Comparison of ENCODE assay signal across 8 cellular contexts in genomic region chr22:50190182-50190951, GRCh38. TPM values are rescaled to one million over a fixed set of nuclear protein-coding genes. Genes with fewer than 3 reads are reported as not detected.
DNase-seq lines count a peak whose midpoint lies in the region; ATAC-seq, FAIRE-seq and TF ChIP-seq lines count a peak whose summit lies in the region.

No MANE protein-coding gene starts in this region.

- peak; percentile 69 to 86 (median 80) for DNase-seq in CD4-positive, alpha-beta T cell
- DNase-seq in UCSD-AML1 (lab: John Stamatoyannopoulos, UW; ENCODE audit: unreplicated experiment) (peak; percentile 94), body of pancreas (peak; percentile 84 to 91 (median 88)), kidney (peak; percentile 96), frontal cortex (ENCODE audit: low spot score in 2 of 2) (no peak)
- DNase-seq in stimulated activated CD4-positive, alpha-beta T cell treated with anti-CD3 and anti-CD28 coated beads, Interleukin-2, amount 100 ng/mL, for 4 hours (ENCODE audit: low read depth) = peak; percentile 60

- H3K4me1 ChIP-seq in body of pancreas (peaks cover 75% of the 10 kb centered on the region), kidney (ENCODE audit: control insufficient read depth in 1 of 2, insufficient read depth in 1 of 2, low read depth in 1 of 2, low read length in 2 of 2) (peaks cover 4 to 26% of the 10 kb centered on the region in 2 donors)

- no peaks in the 10 kb centered on the region for H3K27me3 ChIP-seq in CD4-positive, alpha-beta T cell (ENCODE audit: control insufficient read depth, insufficient read depth, low read length)
- no peaks in the 10 kb centered on the region for H3K27me3 ChIP-seq in body of pancreas

- peak; percentile 70 for TF ChIP-seq CTCF in CD4-positive, alpha-beta T cell (IDR thresholded peaks at IDR 0.05)
- peak in 6 of 7 experiments; percentile 10 to 42 (median 34) for TF ChIP-seq CTCF in body of pancreas (IDR thresholded peaks at IDR 0.05)
- TF ChIP-seq CTCF in kidney (IDR thresholded peaks at IDR 0.05; ENCODE audit: borderline replicate concordance, extremely low read depth, insufficient read depth) = peak; percentile 53

- H3K4me3 Mint-ChIP-seq in CD4-positive, alpha-beta T cell = peak overlapping the region; percentile 86

- peak; percentile 47 for ATAC-seq in CD4-positive, alpha-beta T cell (ENCODE audit: poor library complexity)
- ATAC-seq in GM19395 (IDR thresholded peaks at IDR 0.05; ENCODE audit: unreplicated experiment) = peak; percentile 47
- ATAC-seq in body of pancreas = peak; percentile 71

- no peak for TF ChIP-seq EP300 in Ishikawa (IDR thresholded peaks at IDR 0.05; ENCODE audit: borderline replicate concordance)

- H3K9me3 ChIP-seq in CD4-positive, alpha-beta T cell (ENCODE audit: control insufficient read depth, low read length) = no peaks in the 10 kb centered on the region
- no peaks in the 10 kb centered on the region for H3K9me3 ChIP-seq in body of pancreas
- H3K9me3 ChIP-seq in kidney (ENCODE audit: control insufficient read depth in 1 of 2, low read length in 2 of 2) = no peaks in the 10 kb centered on the region

- WGBS in body of pancreas, 2 donors = 5% methylated on average over 43 of the region's 43 CpGs; no CpG with 5 or more reads in 1 of the 2 donors

- TF ChIP-seq POLR2A in body of pancreas (IDR thresholded peaks at IDR 0.05) = peak; percentile 68 to 75 (median 71)

- H3K36me3 Mint-ChIP-seq in CD4-positive, alpha-beta T cell (ENCODE audit: low read depth) = peaks cover 30% of the 10 kb centered on the region

- H3K4me3 ChIP-seq in body of pancreas = peak overlapping the region in 1 of 2 donors; percentile 0
- H3K4me3 ChIP-seq in kidney (ENCODE audit: low read length in 2 of 2) = peak overlapping the region; percentile 37 to 47

- FAIRE-seq in kidney (lab: Jason Lieb, UNC) (no peak), frontal cortex (lab: Jason Lieb, UNC) (no peak)

- peak overlapping the region; percentile 96 for H3K27ac Mint-ChIP-seq in CD4-positive, alpha-beta T cell

- peak; percentile 21; the same call in 1 of the 2 replicates for TF ChIP-seq RAD21 in Ishikawa (IDR thresholded peaks at IDR 0.05; ENCODE audit: low read depth)

- peak overlapping the region; percentile 99 for H3K27ac ChIP-seq in CD4-positive, alpha-beta T cell (ENCODE audit: low read depth, low read length)
- H3K27ac ChIP-seq in body of pancreas = peak overlapping the region; percentile 78 to 88 (median 85)
- H3K27ac ChIP-seq in kidney (ENCODE audit: low read depth in 2 of 2, low read length in 2 of 2) = peak overlapping the region; percentile 63 to 78

- H3K27me3 Mint-ChIP-seq in CD4-positive, alpha-beta T cell = peaks cover 2% of the 10 kb centered on the region

- POLR2A ChIA-PET in CD4-positive, alpha-beta T cell (lab: Charles Lee) = interaction anchor here (0.8 to 3.1 kb wide), 23 partner anchors 8 to 431 kb away, joined by 3 to 32 read pairs (median 4); partner anchors contain the start of genes ALG12, CRELD2, HDAC10 and LMF2

- no peaks in the 10 kb centered on the region for H3K9me3 Mint-ChIP-seq in CD4-positive, alpha-beta T cell

- peak overlapping the region; percentile 33 to 58 for H3K9ac ChIP-seq in kidney (ENCODE audit: low read length in 2 of 2)

- peaks cover 43% of the 10 kb centered on the region for H3K4me1 Mint-ChIP-seq in CD4-positive, alpha-beta T cell (ENCODE audit: low read depth)

- CTCF ChIA-PET in CD4-positive, alpha-beta T cell (lab: Charles Lee) = interaction anchor here (0.7 to 2.3 kb wide), 4 partner anchors 13 to 152 kb away, joined by 3 to 13 read pairs (median 4); no protein-coding TSS in a partner anchor

- H3K36me3 ChIP-seq in body of pancreas (replicated peaks in 1 of 2; ENCODE audit: insufficient read depth in 1 of 2, low read depth in 2 of 2) (no peaks in the 10 kb centered on the region), kidney (ENCODE audit: control insufficient read depth in 1 of 2, insufficient read depth in 2 of 2, low read length in 2 of 2) (peaks cover 3% of the 10 kb centered on the region in 2 donors)

- intact Hi-C loops in CD4-positive, alpha-beta T cell (cut with DNase I, micrococcal nuclease) = loop anchor here (1.0 to 10.0 kb wide), 5 partner anchors 18 to 430 kb away; no protein-coding TSS in a partner anchor
- intact Hi-C loops in body of pancreas (cut with DNase I) (no loop called here), kidney (cut with DNase I) (no loop called here)

TF ChIP-seq in Ishikawa, 13 proteins besides CTCF, POLR2A, EP300 and RAD21:
- no peak for TF ChIP-seq FOXM1 (IDR thresholded peaks at IDR 0.05; ENCODE audit: borderline replicate concordance, low read depth)
- no peak for TF ChIP-seq EGR1 (IDR thresholded peaks at IDR 0.05)
- TF ChIP-seq CREB1 (IDR thresholded peaks at IDR 0.05; ENCODE audit: low read depth) = 0 out of 2 replicates have a peak, but pooled peaks have one; percentile 31
- TF ChIP-seq TAF1 (IDR thresholded peaks at IDR 0.05; ENCODE audit: low read depth) = peak; percentile 53; the same call in 1 of the 2 replicates
- TF ChIP-seq, protein P1, sequence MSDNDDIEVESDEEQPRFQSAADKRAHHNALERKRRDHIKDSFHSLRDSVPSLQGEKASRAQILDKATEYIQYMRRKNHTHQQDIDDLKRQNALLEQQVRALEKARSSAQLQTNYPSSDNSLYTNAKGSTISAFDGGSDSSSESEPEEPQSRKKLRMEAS (IDR thresholded peaks at IDR 0.05) = peak; percentile 63; the same call in 1 of the 2 replicates
- TF ChIP-seq CEBPB (IDR thresholded peaks at IDR 0.05) = no peak
- peak; percentile 93 for TF ChIP-seq ZBTB7A (IDR thresholded peaks at IDR 0.05; ENCODE audit: low read depth)
- TF ChIP-seq YY1 (IDR thresholded peaks at IDR 0.05; ENCODE audit: low read depth) = no peak
- TF ChIP-seq NFIC (IDR thresholded peaks at IDR 0.05) = peak; percentile 67; the same call in 1 of the 2 replicates
- TF ChIP-seq TEAD4 (IDR thresholded peaks at IDR 0.05) = peak; percentile 14; the same call in 1 of the 2 replicates
- TF ChIP-seq REST (IDR thresholded peaks at IDR 0.05; ENCODE audit: low read depth) = no peak
- TF ChIP-seq TCF12 (IDR thresholded peaks at IDR 0.05; ENCODE audit: low read depth) = peak; percentile 61

RNA-seq across cellular contexts. Expression of gene TRABD, which starts 4.7 kb away (rescaled TPM):
- 100 to 1,000 TPM; 184 to 193 TPM for total RNA-seq in CD4-positive, alpha-beta T cell
- 100 to 1,000 TPM in 1 of 2 donors, 10 to 100 TPM in 1; 82.8 to 110 TPM for total RNA-seq in body of pancreas
- 56.3 TPM for total RNA-seq in kidney
- 34.2 TPM for polyA plus RNA-seq in kidney (ENCODE audit: insufficient read depth, low read depth, low replicate concordance)
- total RNA-seq in frontal cortex = 4.9 TPM

RNA-seq across cellular contexts. Expression of gene SELENOO, which starts 10.4 kb away (rescaled TPM):
- total RNA-seq in CD4-positive, alpha-beta T cell = 10 to 100 TPM; 26.0 to 26.1 TPM
- total RNA-seq in body of pancreas = 10 to 100 TPM; 23.6 to 57.4 TPM
- 19.7 TPM for total RNA-seq in kidney
- 42.8 TPM for polyA plus RNA-seq in kidney (ENCODE audit: insufficient read depth, low read depth, low replicate concordance)
- total RNA-seq in frontal cortex = 6.1 TPM

RNA-seq across cellular contexts. Expression of gene PANX2, which starts 19.8 kb away (rescaled TPM):
- under 1 TPM; 0.11 to 0.16 TPM for total RNA-seq in CD4-positive, alpha-beta T cell
- total RNA-seq in body of pancreas = 1 to 10 TPM in 1 of 2 donors, under 1 TPM in 1; 0.33 to 3.1 TPM
- total RNA-seq in kidney = 1.0 TPM
- 4.3 TPM for polyA plus RNA-seq in kidney (ENCODE audit: insufficient read depth, low read depth, low replicate concordance)
- 2.0 TPM for total RNA-seq in frontal cortex

RNA-seq across cellular contexts. Expression of gene TUBGCP6, which starts 54.5 kb away (rescaled TPM):
- total RNA-seq in CD4-positive, alpha-beta T cell = 100 to 1,000 TPM; 124 to 126 TPM
- 100 to 1,000 TPM in 1 of 2 donors, 10 to 100 TPM in 1; 61.2 to 121 TPM for total RNA-seq in body of pancreas
- 52.0 TPM for total RNA-seq in kidney
- 19.2 TPM for polyA plus RNA-seq in kidney (ENCODE audit: insufficient read depth, low read depth, low replicate concordance)
- total RNA-seq in frontal cortex = 29.3 TPM

Comparison
In these comparisons a context has a peak if more than half of its experiments do, and no peak if none do; other contexts are left out.
1. DNase-seq: peak in CD4-positive, alpha-beta T cell (10 of 10), UCSD-AML1 (single experiment), body of pancreas (4 of 4), kidney (single experiment) and stimulated activated CD4-positive, alpha-beta T cell treated with anti-CD3 and anti-CD28 coated beads, Interleukin-2, amount 100 ng/mL, for 4 hours (single experiment); none in frontal cortex (0 of 2).
2. intact Hi-C loops: an anchor here in CD4-positive, alpha-beta T cell (1.0 to 10.0 kb wide); none called in body of pancreas and kidney.
3. Peak in every context shown above with its lines, with median percentiles within 50 percentile points of each other: ATAC-seq, H3K27ac ChIP-seq and CTCF ChIP-seq.